21 cellular contexts compared by ENCODE assay signal in genomic region chr2:207514451-207514850, GRCh38. TPM values are rescaled to one million over a fixed set of nuclear protein-coding genes. Genes with fewer than 3 reads are reported as not detected.
DNase-seq lines count a peak whose midpoint lies in the region; ATAC-seq and TF ChIP-seq lines count a peak whose summit lies in the region.
"Had no signal": no experiment of that assay in that cellular context is flagged by ENCODE, and none has a peak within 500 bp of the region (broad histone marks: within the 10 kb centered on the region; RNA-seq: fewer than 3 reads in every experiment).

No MANE protein-coding gene starts in this region.

- peaks cover 42% of the 10 kb centered on the region for H3K4me1 Mint-ChIP-seq in activated naive CD4-positive, alpha-beta T cell treated with anti-CD3 and anti-CD28 coated beads, Interleukin-2, amount 50 U/mL, for 24 hours
- peaks cover 7% of the 10 kb centered on the region for H3K4me1 Mint-ChIP-seq in type B pancreatic cell (ENCODE audit: unreplicated experiment)
- peaks cover 9% of the 10 kb centered on the region for H3K4me1 Mint-ChIP-seq in activated CD8-positive, alpha-beta memory T cell treated with anti-CD3 and anti-CD28 coated beads, Interleukin-2, amount 10 ng/mL, durations not matched to agents 7 days and 5 days
- no peaks in the 10 kb centered on the region for H3K4me1 Mint-ChIP-seq in natural killer cell
- H3K4me1 Mint-ChIP-seq: activated B cell treated with CpG ODN at 0.5 μM for 24 hours had no signal

- peak overlapping the region; percentile 84 for H3K9ac ChIP-seq in adipocyte (ENCODE audit: low read length)
- H3K9ac ChIP-seq: BLaER1 treated with 17β-estradiol and CSF1 and Interleukin-3, amounts not matched to agents 10 nM and 100 nM; KMS-11 had no signal

- DNase-seq in activated naive CD4-positive, alpha-beta T cell (lab: John Stamatoyannopoulos, UW): no peak
- DNase-seq in adipocyte (ENCODE audit: low read depth): no peak
- DNase-seq in foreskin keratinocyte: no peak
- DNase-seq in type B pancreatic cell (ENCODE audit: extremely low spot score, unreplicated experiment): no peak
- no peak for DNase-seq in activated CD8-positive, alpha-beta memory T cell treated with anti-CD3 and anti-CD28 coated beads, Interleukin-2, amount 10 ng/mL, durations not matched to agents 7 days and 5 days
- no peak for DNase-seq in NCI-H2081 treated with DMSO at 0.1 percent for 48 hours (lab: John Stamatoyannopoulos, UW)
- no peak for DNase-seq in natural killer cell
- DNase-seq: activated B cell treated with CpG ODN at 0.5 μM for 24 hours; activated CD4-positive, alpha-beta memory T cell treated with anti-CD3 and anti-CD28 coated beads, Interleukin-2, amount 10 ng/mL, durations not matched to agents 7 days and 5 days; anterior cingulate cortex; Calu3; cerebellar nuclear complex; effector CD4-positive, alpha-beta T cell; NCI-H187 treated with DMSO at 0.1 percent for 48 hours; substantia nigra; T-helper 2 cell had no signal

- CTCF ChIA-PET in activated CD8-positive, alpha-beta memory T cell treated with anti-CD3 and anti-CD28 coated beads, Interleukin-2, amount 10 ng/mL, durations not matched to agents 7 days and 5 days (lab: Charles Lee): no interaction called here

- no peaks in the 10 kb centered on the region for H3K9me3 ChIP-seq in adipocyte (ENCODE audit: control insufficient read depth, low read length)

- no peaks in the 10 kb centered on the region for H3K36me3 ChIP-seq in adipocyte (ENCODE audit: control insufficient read depth, insufficient read depth, low read length, severe bottlenecking)
- H3K36me3 ChIP-seq: BLaER1 treated with 17β-estradiol and CSF1 and Interleukin-3, amounts not matched to agents 10 nM and 100 nM had no signal

- TF ChIP-seq CTCF in foreskin keratinocyte (conservative IDR thresholded peaks at IDR 0.05) (no peak), type B pancreatic cell (conservative IDR thresholded peaks at IDR 0.05) (no peak), natural killer cell (IDR thresholded peaks at IDR 0.05) (no peak)

- ATAC-seq in foreskin keratinocyte (no peak), natural killer cell (no peak)
- no peak for ATAC-seq in activated CD8-positive, alpha-beta memory T cell treated with anti-CD3 and anti-CD28 coated beads, Interleukin-2, amount 10 ng/mL, durations not matched to agents 7 days and 5 days
- ATAC-seq: left lobe of liver had no signal

- H3K4me3 Mint-ChIP-seq in activated naive CD4-positive, alpha-beta T cell treated with anti-CD3 and anti-CD28 coated beads, Interleukin-2, amount 50 U/mL, for 24 hours: no peak overlapping the region
- H3K4me3 Mint-ChIP-seq in type B pancreatic cell: no peak overlapping the region
- no peak overlapping the region for H3K4me3 Mint-ChIP-seq in activated CD8-positive, alpha-beta memory T cell treated with anti-CD3 and anti-CD28 coated beads, Interleukin-2, amount 10 ng/mL, durations not matched to agents 7 days and 5 days
- H3K4me3 Mint-ChIP-seq in natural killer cell: no peak overlapping the region
- H3K4me3 Mint-ChIP-seq: activated B cell treated with CpG ODN at 0.5 μM for 24 hours; activated CD4-positive, alpha-beta memory T cell treated with anti-CD3 and anti-CD28 coated beads, Interleukin-2, amount 10 ng/mL, durations not matched to agents 7 days and 5 days; activated T-helper 1 cell treated with anti-CD3 and anti-CD28 coated beads, Interleukin-12 subunit alpha, Interleukin-12 subunit beta, Interleukin-2, Interleukin-4 antibody, amounts not matched to agents 30 ng/mL and 10 ng/mL and 1 ng/mL, durations not matched to agents 14 hours and 24 hours and 36 hours had no signal

- intact Hi-C loops in natural killer cell (cut with micrococcal nuclease): no loop called here

- peak overlapping the region; percentile 63 for H3K27ac Mint-ChIP-seq in activated naive CD4-positive, alpha-beta T cell treated with anti-CD3 and anti-CD28 coated beads, Interleukin-2, amount 50 U/mL, for 24 hours
- peak overlapping the region; percentile 5 for H3K27ac Mint-ChIP-seq in type B pancreatic cell
- no peak overlapping the region for H3K27ac Mint-ChIP-seq in activated CD8-positive, alpha-beta memory T cell treated with anti-CD3 and anti-CD28 coated beads, Interleukin-2, amount 10 ng/mL, durations not matched to agents 7 days and 5 days
- no peak overlapping the region for H3K27ac Mint-ChIP-seq in natural killer cell
- H3K27ac Mint-ChIP-seq: activated B cell treated with CpG ODN at 0.5 μM for 24 hours; activated CD4-positive, alpha-beta memory T cell treated with anti-CD3 and anti-CD28 coated beads, Interleukin-2, amount 10 ng/mL, durations not matched to agents 7 days and 5 days; activated T-helper 1 cell treated with anti-CD3 and anti-CD28 coated beads, Interleukin-12 subunit alpha, Interleukin-12 subunit beta, Interleukin-2, Interleukin-4 antibody, amounts not matched to agents 30 ng/mL and 10 ng/mL and 1 ng/mL, durations not matched to agents 14 hours and 24 hours and 36 hours had no signal

- no peaks in the 10 kb centered on the region for H3K27me3 Mint-ChIP-seq in activated naive CD4-positive, alpha-beta T cell treated with anti-CD3 and anti-CD28 coated beads, Interleukin-2, amount 50 U/mL, for 24 hours
- no peaks in the 10 kb centered on the region for H3K27me3 Mint-ChIP-seq in type B pancreatic cell
- peaks cover 16% of the 10 kb centered on the region for H3K27me3 Mint-ChIP-seq in activated CD8-positive, alpha-beta memory T cell treated with anti-CD3 and anti-CD28 coated beads, Interleukin-2, amount 10 ng/mL, durations not matched to agents 7 days and 5 days
- peaks cover 6 to 15% of the 10 kb centered on the region in 2 donors for H3K27me3 Mint-ChIP-seq in natural killer cell (ENCODE audit: low read depth in 2 of 2)
- H3K27me3 Mint-ChIP-seq: activated B cell treated with CpG ODN at 0.5 μM for 24 hours had no signal

- peak overlapping the region; percentile 94 for H3K27ac ChIP-seq in foreskin keratinocyte
- H3K27ac ChIP-seq: KMS-11 had no signal

- H3K36me3 Mint-ChIP-seq in activated naive CD4-positive, alpha-beta T cell treated with anti-CD3 and anti-CD28 coated beads, Interleukin-2, amount 50 U/mL, for 24 hours: peaks cover 2% of the 10 kb centered on the region
- H3K36me3 Mint-ChIP-seq in type B pancreatic cell: no peaks in the 10 kb centered on the region
- H3K36me3 Mint-ChIP-seq in activated CD8-positive, alpha-beta memory T cell treated with anti-CD3 and anti-CD28 coated beads, Interleukin-2, amount 10 ng/mL, durations not matched to agents 7 days and 5 days: peaks cover 3% of the 10 kb centered on the region
- H3K36me3 Mint-ChIP-seq in natural killer cell: no peaks in the 10 kb centered on the region

- no peaks in the 10 kb centered on the region for H3K9me3 Mint-ChIP-seq in activated naive CD4-positive, alpha-beta T cell treated with anti-CD3 and anti-CD28 coated beads, Interleukin-2, amount 50 U/mL, for 24 hours
- H3K9me3 Mint-ChIP-seq in type B pancreatic cell (peaks cover 6% of the 10 kb centered on the region), natural killer cell (no peaks in the 10 kb centered on the region)
- H3K9me3 Mint-ChIP-seq in activated CD8-positive, alpha-beta memory T cell treated with anti-CD3 and anti-CD28 coated beads, Interleukin-2, amount 10 ng/mL, durations not matched to agents 7 days and 5 days (ENCODE audit: low read depth): no peaks in the 10 kb centered on the region
- H3K9me3 Mint-ChIP-seq: activated CD4-positive, alpha-beta memory T cell treated with anti-CD3 and anti-CD28 coated beads, Interleukin-2, amount 10 ng/mL, durations not matched to agents 7 days and 5 days had no signal

- H3K27me3 ChIP-seq in adipocyte (replicated peaks; ENCODE audit: control insufficient read depth, insufficient read depth, low read length) (no peaks in the 10 kb centered on the region), foreskin keratinocyte (no peaks in the 10 kb centered on the region)
- H3K27me3 ChIP-seq: BLaER1 treated with 17β-estradiol and CSF1 and Interleukin-3, amounts not matched to agents 10 nM and 100 nM had no signal

- peaks cover 36% of the 10 kb centered on the region for H3K4me1 ChIP-seq in adipocyte (ENCODE audit: control insufficient read depth, insufficient read depth, low read length)
- peaks cover 43% of the 10 kb centered on the region for H3K4me1 ChIP-seq in foreskin keratinocyte

- H3K4me3 ChIP-seq in adipocyte (ENCODE audit: low read length): peak overlapping the region; percentile 70
- H3K4me3 ChIP-seq: BLaER1 treated with 17β-estradiol and CSF1 and Interleukin-3, amounts not matched to agents 10 nM and 100 nM had no signal

RNA-seq across cellular contexts. Expression of gene CREB1, which starts 15.3 kb away (rescaled TPM):
- 46.1 and 50.6 TPM in 2 replicates for total RNA-seq in foreskin keratinocyte
- 7.4 and 10.1 TPM in 2 replicates for polyA plus RNA-seq in foreskin keratinocyte
- total RNA-seq in type B pancreatic cell (ENCODE audit: low replicate concordance): 78.5 and 89.6 TPM in 2 replicates
- total RNA-seq in activated CD8-positive, alpha-beta memory T cell treated with anti-CD3 and anti-CD28 coated beads, Interleukin-2, amount 10 ng/mL, durations not matched to agents 7 days and 5 days: 100 to 1,000 TPM; 101 to 115 TPM
- 100 to 1,000 TPM in 2 of 3 donors, 10 to 100 TPM in 1; 88.1 to 107 (median 106) TPM for total RNA-seq in natural killer cell

Comparison
In these comparisons a context has a peak if more than half of its experiments do, and no peak if none do; other contexts are left out.
1. H3K27ac Mint-ChIP-seq: peak in activated naive CD4-positive, alpha-beta T cell treated with anti-CD3 and anti-CD28 coated beads, Interleukin-2, amount 50 U/mL, for 24 hours (single experiment) and type B pancreatic cell (single experiment); none in activated CD8-positive, alpha-beta memory T cell treated with anti-CD3 and anti-CD28 coated beads, Interleukin-2, amount 10 ng/mL, durations not matched to agents 7 days and 5 days (single experiment) and natural killer cell (0 of 2).